In genomic region chr14:60640859-60641721, GRCh38 we compare ENCODE assay signal across 19 cellular contexts. TPM values are rescaled to one million over a fixed set of nuclear protein-coding genes. Genes with fewer than 3 reads are reported as not detected.
DNase-seq lines count a peak whose midpoint lies in the region; ATAC-seq and TF ChIP-seq lines count a peak whose summit lies in the region.
"Had no signal": no experiment of that assay in that cellular context is flagged by ENCODE, and none has a peak within 500 bp of the region (broad histone marks: within the 10 kb centered on the region; RNA-seq: fewer than 3 reads in every experiment).

No MANE protein-coding gene starts in this region.

- no peak overlapping the region for H3K4me3 Mint-ChIP-seq in activated naive CD4-positive, alpha-beta T cell treated with anti-CD3 and anti-CD28 coated beads, Interleukin-2, amount 10 ng/mL, durations not matched to agents 7 days and 5 days
- H3K4me3 Mint-ChIP-seq: dendritic cell treated with granulocyte-macrophage colony-stimulating factor and Interleukin-4, amounts not matched to agents 40 ng/mL and 50 ng/mL, for 4 days; stimulated activated effector memory CD8-positive, alpha-beta T cell treated with anti-CD3 and anti-CD28 coated beads, Interleukin-12 subunit alpha, Interleukin-12 subunit beta, amount 100 ng/mL, for 72 hours had no signal

- H3K4me3 ChIP-seq in astrocyte of the spinal cord (ENCODE audit: low read depth, low read length) (peak overlapping the region; percentile 17), skeletal muscle tissue (ENCODE audit: low read length in 3 of 3) (peak overlapping the region; percentile 50 to 95 (median 76)), body of pancreas (no peak overlapping the region)
- H3K4me3 ChIP-seq: BLaER1, lung, upper lobe of left lung had no signal

- intact Hi-C loops in body of pancreas (cut with DNase I): no loop called here

- H3K9me3 Mint-ChIP-seq in activated naive CD4-positive, alpha-beta T cell treated with anti-CD3 and anti-CD28 coated beads, Interleukin-2, amount 10 ng/mL, durations not matched to agents 7 days and 5 days: no peaks in the 10 kb centered on the region
- H3K9me3 Mint-ChIP-seq: dendritic cell treated with granulocyte-macrophage colony-stimulating factor and Interleukin-4, amounts not matched to agents 40 ng/mL and 50 ng/mL, for 4 days; stimulated activated effector memory CD8-positive, alpha-beta T cell treated with anti-CD3 and anti-CD28 coated beads, Interleukin-12 subunit alpha, Interleukin-12 subunit beta, amount 100 ng/mL, for 72 hours had no signal

- H3K36me3 Mint-ChIP-seq in activated naive CD4-positive, alpha-beta T cell treated with anti-CD3 and anti-CD28 coated beads, Interleukin-2, amount 10 ng/mL, durations not matched to agents 7 days and 5 days: no peaks in the 10 kb centered on the region
- H3K36me3 Mint-ChIP-seq: stimulated activated effector memory CD8-positive, alpha-beta T cell treated with anti-CD3 and anti-CD28 coated beads, Interleukin-12 subunit alpha, Interleukin-12 subunit beta, amount 100 ng/mL, for 72 hours had no signal

- DNase-seq in activated naive CD4-positive, alpha-beta T cell treated with anti-CD3 and anti-CD28 coated beads, Interleukin-2, amount 10 ng/mL, durations not matched to agents 7 days and 5 days: no peak
- no peak for DNase-seq in activated naive CD4-positive, alpha-beta T cell treated with Interleukin-2 at 50 U/mL for 16 hours
- DNase-seq in astrocyte of the spinal cord (ENCODE audit: low read depth, low spot score) (no peak), myocyte (ENCODE audit: low read depth) (peak; percentile 67), HUDEP-2 (lab: John Stamatoyannopoulos, UW; ENCODE audit: unreplicated experiment in 76 of 76) (no peak), body of pancreas (no peak)
- DNase-seq: activated CD4-positive, alpha-beta T cell treated with anti-CD3 and anti-CD28 coated beads, Interleukin-2, amount 50 U/mL, for 48 hours; activated naive CD4-positive, alpha-beta T cell treated with anti-CD3 and anti-CD28 coated beads, Interleukin-2, amount 50 U/mL, for 16 hours; naive thymus-derived CD4-positive, alpha-beta T cell; NCI-H1436 treated with DMSO at 0.1 percent for 48 hours; SW 1271; upper lobe of left lung had no signal

- no peak for TF ChIP-seq POLR2A in body of pancreas (IDR thresholded peaks at IDR 0.05)

- H3K9ac ChIP-seq in skeletal muscle tissue (ENCODE audit: low read depth in 1 of 3, low read length in 3 of 3): peak overlapping the region; percentile 85 to 98 (median 93)
- H3K9ac ChIP-seq: BLaER1 had no signal

- H3K27me3 ChIP-seq in skeletal muscle tissue (ENCODE audit: control insufficient read depth in 3 of 3, insufficient read depth in 3 of 3, low read length in 3 of 3) (peaks cover 3 to 15% (median 12%) of the 10 kb centered on the region in 3 donors), body of pancreas (peaks cover 11 to 74% of the 10 kb centered on the region in 2 donors)

- CTCF ChIA-PET in activated naive CD4-positive, alpha-beta T cell treated with anti-CD3 and anti-CD28 coated beads, Interleukin-2, amount 10 ng/mL, durations not matched to agents 7 days and 5 days (lab: Charles Lee): interaction anchor here (1.1 to 1.2 kb wide), 2 partner anchors 16 to 613 kb away, joined by 3 read pairs; no protein-coding TSS in a partner anchor

- H3K4me1 ChIP-seq in skeletal muscle tissue (ENCODE audit: control insufficient read depth in 3 of 3, insufficient read depth in 3 of 3, low read length in 3 of 3) (peaks cover 29 to 52% (median 50%) of the 10 kb centered on the region in 3 donors), body of pancreas (peaks cover 30% of the 10 kb centered on the region)
- H3K4me1 ChIP-seq: BLaER1 had no signal

- TF ChIP-seq CTCF in astrocyte of the spinal cord (IDR thresholded peaks at IDR 0.05; ENCODE audit: low read depth, low read length) (no peak), body of pancreas (IDR thresholded peaks at IDR 0.05) (no peak)

- H3K9me3 ChIP-seq in skeletal muscle tissue (ENCODE audit: control insufficient read depth in 3 of 3, low read length in 3 of 3): no peaks in the 10 kb centered on the region
- H3K9me3 ChIP-seq in body of pancreas: no peaks in the 10 kb centered on the region
- H3K9me3 ChIP-seq: upper lobe of left lung had no signal

- peaks cover 97% of the 10 kb centered on the region for H3K27me3 Mint-ChIP-seq in activated naive CD4-positive, alpha-beta T cell treated with anti-CD3 and anti-CD28 coated beads, Interleukin-2, amount 10 ng/mL, durations not matched to agents 7 days and 5 days

- WGBS in body of pancreas, 2 donors: 13 to 19% methylated on average over 23 to 24 of the region's 24 CpGs

- ATAC-seq in HG03354 (IDR thresholded peaks at IDR 0.05; ENCODE audit: poor library complexity, severe bottlenecking, unreplicated experiment): no peak
- ATAC-seq in body of pancreas: no peak
- ATAC-seq: naive thymus-derived CD4-positive, alpha-beta T cell; stimulated activated effector memory CD8-positive, alpha-beta T cell treated with anti-CD3 and anti-CD28 coated beads, Interleukin-12 subunit alpha, Interleukin-12 subunit beta, amount 100 ng/mL, for 72 hours had no signal

- in situ Hi-C loops in astrocyte of the spinal cord (cut with HindIII; ENCODE audit: low sequenced_read_pairs): loop anchor here (25.0 kb wide), 1 partner anchor 396 kb away; no protein-coding TSS in a partner anchor

- peak overlapping the region; percentile 84 for H3K27ac ChIP-seq in skeletal muscle tissue (ENCODE audit: low read depth, low read length)
- no peak overlapping the region for H3K27ac ChIP-seq in body of pancreas
- H3K27ac ChIP-seq: BLaER1, RWPE1, upper lobe of left lung had no signal

- H3K27ac Mint-ChIP-seq in activated naive CD4-positive, alpha-beta T cell treated with anti-CD3 and anti-CD28 coated beads, Interleukin-2, amount 10 ng/mL, durations not matched to agents 7 days and 5 days: peak overlapping the region; percentile 46
- H3K27ac Mint-ChIP-seq: dendritic cell treated with granulocyte-macrophage colony-stimulating factor and Interleukin-4, amounts not matched to agents 40 ng/mL and 50 ng/mL, for 4 days; stimulated activated effector memory CD8-positive, alpha-beta T cell treated with anti-CD3 and anti-CD28 coated beads, Interleukin-12 subunit alpha, Interleukin-12 subunit beta, amount 100 ng/mL, for 72 hours had no signal

- peaks cover 11% of the 10 kb centered on the region for H3K4me1 Mint-ChIP-seq in activated naive CD4-positive, alpha-beta T cell treated with anti-CD3 and anti-CD28 coated beads, Interleukin-2, amount 10 ng/mL, durations not matched to agents 7 days and 5 days

- H3K36me3 ChIP-seq in skeletal muscle tissue (ENCODE audit: control insufficient read depth in 3 of 3, insufficient read depth in 3 of 3, low read length in 3 of 3) (peaks cover 0 to 4% (median 2%) of the 10 kb centered on the region in 3 donors), body of pancreas (replicated peaks in 1 of 2; ENCODE audit: insufficient read depth in 1 of 2, low read depth in 2 of 2) (no peaks in the 10 kb centered on the region)
- H3K36me3 ChIP-seq: BLaER1, upper lobe of left lung had no signal

RNA-seq across cellular contexts. Expression of gene SIX1, which starts 8.2 kb away (rescaled TPM):
- 96.6 and 118 TPM in 2 replicates for total RNA-seq in myocyte
- 26.2 TPM for polyA plus RNA-seq in myocyte (2012)
- total RNA-seq in skeletal muscle tissue: 45.4 TPM
- under 1 TPM in 1 of 2 donors, not detected in 1; 0.33 TPM for total RNA-seq in body of pancreas
- polyA plus RNA-seq: naive thymus-derived CD4-positive, alpha-beta T cell had no signal

Comparison
In these comparisons a context has a peak if more than half of its experiments do, and no peak if none do; other contexts are left out.
1. H3K4me3 ChIP-seq: peak in astrocyte of the spinal cord (single experiment) and skeletal muscle tissue (3 of 3); none in body of pancreas (0 of 2).
2. RNA of gene SIX1, which starts 8.2 kb away (total RNA-seq): 96.6 to 118 TPM in myocyte and 45.4 TPM in skeletal muscle tissue (single experiment); 0.33 TPM in body of pancreas; every median in the first group is over 10 times any median in the second.